ENCODE assay signal across 24 cellular contexts in genomic region chr1:198691063-198691462, GRCh38. TPM values are rescaled to one million over a fixed set of nuclear protein-coding genes. Genes with fewer than 3 reads are reported as not detected.
DNase-seq lines count a peak whose midpoint lies in the region; ATAC-seq, FAIRE-seq and TF ChIP-seq lines count a peak whose summit lies in the region.
"Had no signal": no experiment of that assay in that cellular context is flagged by ENCODE, and none has a peak within 500 bp of the region (broad histone marks: within the 10 kb centered on the region; RNA-seq: fewer than 3 reads in every experiment).

No MANE protein-coding gene starts in this region.

- intact Hi-C loops in activated CD4-positive, alpha-beta memory T cell treated with anti-CD3 and anti-CD28 coated beads for 36 hours (cut with micrococcal nuclease), result loop anchor here (1.0 kb wide), 1 partner anchor 8 kb away; no protein-coding TSS in a partner anchor
- intact Hi-C loops in HepG2 (cut with micrococcal nuclease; ENCODE audit: unreplicated experiment), result no loop called here

- H3K36me3 ChIP-seq in HepG2 (replicated peaks in 1 of 2; ENCODE audit: control insufficient read depth in 1 of 2, insufficient read depth in 2 of 2, low read length in 2 of 2), result no peaks in the 10 kb centered on the region
- H3K36me3 ChIP-seq: right lobe of liver, suprapubic skin had no signal

- no peaks in the 10 kb centered on the region for H3K9me3 Mint-ChIP-seq in activated CD4-positive, alpha-beta memory T cell treated with anti-CD3 and anti-CD28 coated beads for 36 hours
- no peaks in the 10 kb centered on the region for H3K9me3 Mint-ChIP-seq in activated CD4-positive, alpha-beta memory T cell treated with anti-CD3 and anti-CD28 coated beads, Interleukin-2, amount 10 ng/mL, durations not matched to agents 7 days and 5 days
- H3K9me3 Mint-ChIP-seq in activated naive CD4-positive, alpha-beta T cell treated with anti-CD3 and anti-CD28 coated beads, Interleukin-2, amount 50 U/mL, for 72 hours, result no peaks in the 10 kb centered on the region
- H3K9me3 Mint-ChIP-seq in natural killer cell treated with Interleukin-12 subunit alpha and Interleukin-12 subunit beta and Interleukin-15 and Interleukin-18, amount 100 ng/mL, for 72 hours, result no peaks in the 10 kb centered on the region

- H3K79me2 ChIP-seq in HepG2 (ENCODE audit: insufficient read depth, low read length), result no peaks in the 10 kb centered on the region
- H3K79me2 ChIP-seq: parathyroid adenoma had no signal

- peak overlapping the region; percentile 75 for H3K27ac Mint-ChIP-seq in activated CD4-positive, alpha-beta memory T cell treated with anti-CD3 and anti-CD28 coated beads for 36 hours
- H3K27ac Mint-ChIP-seq in activated CD4-positive, alpha-beta memory T cell treated with anti-CD3 and anti-CD28 coated beads, Interleukin-2, amount 10 ng/mL, durations not matched to agents 7 days and 5 days, result no peak overlapping the region
- H3K27ac Mint-ChIP-seq in activated naive CD4-positive, alpha-beta T cell treated with anti-CD3 and anti-CD28 coated beads, Interleukin-2, amount 50 U/mL, for 72 hours, result peak overlapping the region; percentile 59 to 65
- peak overlapping the region; percentile 94 to 96 for H3K27ac Mint-ChIP-seq in natural killer cell treated with Interleukin-12 subunit alpha and Interleukin-12 subunit beta and Interleukin-15 and Interleukin-18, amount 100 ng/mL, for 72 hours

- TF ChIP-seq EP300 in HepG2 (IDR thresholded peaks at IDR 0.05; ENCODE audit: low read depth in 2 of 2, low read length in 2 of 2), result no peak
- no peak for TF ChIP-seq EP300 in HepG2 (CRISPR knock-in tag; IDR thresholded peaks at IDR 0.05; ENCODE audit: borderline replicate concordance)

- 0% methylated on average over 1 of the region's 1 CpG for WGBS in HepG2 (ENCODE audit: low lambda C conversion rate)

- no peak for TF ChIP-seq POLR2A in HepG2 (IDR thresholded peaks at IDR 0.05; ENCODE audit: insufficient read depth in 1 of 2, low read depth in 2 of 2, low read length in 2 of 2)

- no peaks in the 10 kb centered on the region for H3K27me3 Mint-ChIP-seq in activated CD4-positive, alpha-beta memory T cell treated with anti-CD3 and anti-CD28 coated beads for 36 hours
- no peaks in the 10 kb centered on the region for H3K27me3 Mint-ChIP-seq in activated CD4-positive, alpha-beta memory T cell treated with anti-CD3 and anti-CD28 coated beads, Interleukin-2, amount 10 ng/mL, durations not matched to agents 7 days and 5 days
- H3K27me3 Mint-ChIP-seq in natural killer cell treated with Interleukin-12 subunit alpha and Interleukin-12 subunit beta and Interleukin-15 and Interleukin-18, amount 100 ng/mL, for 72 hours, result no peaks in the 10 kb centered on the region

- no peak for TF ChIP-seq CTCF in HepG2 (CRISPR knock-in tag; IDR thresholded peaks at IDR 0.05)

- peak overlapping the region; percentile 14 for H3K4me3 Mint-ChIP-seq in activated CD4-positive, alpha-beta memory T cell treated with anti-CD3 and anti-CD28 coated beads for 36 hours
- no peak overlapping the region for H3K4me3 Mint-ChIP-seq in activated CD4-positive, alpha-beta memory T cell treated with anti-CD3 and anti-CD28 coated beads, Interleukin-2, amount 10 ng/mL, durations not matched to agents 7 days and 5 days
- H3K4me3 Mint-ChIP-seq in natural killer cell treated with Interleukin-12 subunit alpha and Interleukin-12 subunit beta and Interleukin-15 and Interleukin-18, amount 100 ng/mL, for 72 hours, result peak overlapping the region; percentile 66

- H3K4me1 Mint-ChIP-seq in activated CD4-positive, alpha-beta memory T cell treated with anti-CD3 and anti-CD28 coated beads for 36 hours (ENCODE audit: low read depth), result peaks cover 79% of the 10 kb centered on the region
- H3K4me1 Mint-ChIP-seq in activated CD4-positive, alpha-beta memory T cell treated with anti-CD3 and anti-CD28 coated beads, Interleukin-2, amount 10 ng/mL, durations not matched to agents 7 days and 5 days, result peaks cover 78% of the 10 kb centered on the region
- H3K4me1 Mint-ChIP-seq in natural killer cell treated with Interleukin-12 subunit alpha and Interleukin-12 subunit beta and Interleukin-15 and Interleukin-18, amount 100 ng/mL, for 72 hours (ENCODE audit: low read depth in 2 of 2), result peaks cover 54 to 60% of the 10 kb centered on the region in 2 donors

- no peaks in the 10 kb centered on the region for H3K27me3 ChIP-seq in HepG2 (ENCODE audit: control insufficient read depth in 1 of 2, insufficient read depth in 2 of 2, low read length in 2 of 2)
- H3K27me3 ChIP-seq: right lobe of liver, suprapubic skin had no signal

- H3K4me1 ChIP-seq in HepG2 (ENCODE audit: insufficient read depth, low read length), result no peaks in the 10 kb centered on the region
- H3K4me1 ChIP-seq: A549, parathyroid adenoma, right lobe of liver, suprapubic skin had no signal

- H3K36me3 Mint-ChIP-seq in activated CD4-positive, alpha-beta memory T cell treated with anti-CD3 and anti-CD28 coated beads for 36 hours, result peaks cover 37% of the 10 kb centered on the region
- H3K36me3 Mint-ChIP-seq in activated CD4-positive, alpha-beta memory T cell treated with anti-CD3 and anti-CD28 coated beads, Interleukin-2, amount 10 ng/mL, durations not matched to agents 7 days and 5 days (ENCODE audit: low read depth), result peaks cover 65% of the 10 kb centered on the region
- peaks cover 8 to 26% of the 10 kb centered on the region in 2 donors for H3K36me3 Mint-ChIP-seq in activated naive CD4-positive, alpha-beta T cell treated with anti-CD3 and anti-CD28 coated beads, Interleukin-2, amount 50 U/mL, for 72 hours
- peaks cover 26% of the 10 kb centered on the region for H3K36me3 Mint-ChIP-seq in natural killer cell treated with Interleukin-12 subunit alpha and Interleukin-12 subunit beta and Interleukin-15 and Interleukin-18, amount 100 ng/mL, for 72 hours

- no peak overlapping the region for H3K9ac ChIP-seq in HepG2 (ENCODE audit: insufficient read depth, low read depth, low read length)
- H3K9ac ChIP-seq: parathyroid adenoma had no signal

- CTCF ChIA-PET in activated CD4-positive, alpha-beta memory T cell treated with anti-CD3 and anti-CD28 coated beads for 36 hours (lab: Charles Lee), result interaction anchor here (0.7 to 2.4 kb wide), 4 partner anchors 9 to 71 kb away, joined by 3 to 7 read pairs (median 4); no protein-coding TSS in a partner anchor
- CTCF ChIA-PET in activated CD4-positive, alpha-beta memory T cell treated with anti-CD3 and anti-CD28 coated beads, Interleukin-2, amount 10 ng/mL, durations not matched to agents 7 days and 5 days (lab: Charles Lee), result no interaction called here
- CTCF ChIA-PET in HepG2 (lab: Yijun Ruan, JAX; ENCODE audit: low intra/inter-chr PET ratio, low total read pairs), result no interaction called here

- H4K20me1 ChIP-seq in HepG2 (ENCODE audit: insufficient read depth, low read length), result no peaks in the 10 kb centered on the region

- H3K4me2 ChIP-seq in HepG2 (ENCODE audit: low read depth, low read length), result no peak overlapping the region
- H3K4me2 ChIP-seq: A549 had no signal

- POLR2A ChIA-PET in activated CD4-positive, alpha-beta memory T cell treated with anti-CD3 and anti-CD28 coated beads for 36 hours (lab: Charles Lee), result interaction anchor here (0.6 to 2.2 kb wide), 9 partner anchors 9 to 172 kb away, joined by 3 to 11 read pairs (median 5); no protein-coding TSS in a partner anchor
- POLR2A ChIA-PET in activated CD4-positive, alpha-beta memory T cell treated with anti-CD3 and anti-CD28 coated beads, Interleukin-2, amount 10 ng/mL, durations not matched to agents 7 days and 5 days (lab: Charles Lee), result interaction anchor here (1.1 to 2.1 kb wide), 7 partner anchors 9 to 49 kb away, joined by 3 to 9 read pairs (median 4); no protein-coding TSS in a partner anchor
- POLR2A ChIA-PET in HepG2 (lab: Yijun Ruan, JAX), result no interaction called here

- ATAC-seq in activated naive CD4-positive, alpha-beta T cell treated with anti-CD3 and anti-CD28 coated beads, Interleukin-2, amount 50 U/mL, for 72 hours, result peak; percentile 59 to 69
- no peak for ATAC-seq in natural killer cell treated with Interleukin-12 subunit alpha and Interleukin-12 subunit beta and Interleukin-15 and Interleukin-18, amount 100 ng/mL, for 72 hours
- ATAC-seq in GM21526 (IDR thresholded peaks at IDR 0.05; ENCODE audit: low FRiP score, unreplicated experiment), result no peak
- ATAC-seq in HepG2, result no peak
- ATAC-seq: A549, left colon, right lobe of liver had no signal

- FAIRE-seq in GM19239 (lab: Jason Lieb, UNC) (peak; percentile 8), HepG2 (lab: Jason Lieb, UNC) (no peak)
- FAIRE-seq: A549, H1, urothelium cell line had no signal

- no peak for TF ChIP-seq RAD21 in HepG2 (CRISPR knock-in tag; IDR thresholded peaks at IDR 0.05)

- no peak for DNase-seq in activated CD4-positive, alpha-beta memory T cell treated with anti-CD3 and anti-CD28 coated beads for 36 hours
- DNase-seq in activated CD4-positive, alpha-beta memory T cell treated with anti-CD3 and anti-CD28 coated beads, Interleukin-2, amount 10 ng/mL, durations not matched to agents 7 days and 5 days, result no peak
- DNase-seq in GM19239 (ENCODE audit: insufficient read length, low spot score) (no peak), HepG2 (ENCODE audit: low spot score) (no peak)
- no peak for DNase-seq in activated naive CD4-positive, alpha-beta T cell treated with anti-CD3 and anti-CD28 coated beads, Interleukin-2, amount 50 U/mL, for 72 hours (ENCODE audit: low spot score in 2 of 2)
- DNase-seq in natural killer cell treated with Interleukin-12 subunit alpha and Interleukin-12 subunit beta and Interleukin-15 and Interleukin-18, amount 100 ng/mL, for 72 hours (ENCODE audit: low spot score), result no peak
- no peak for DNase-seq in stimulated activated CD4-positive, alpha-beta T cell treated with anti-CD3 and anti-CD28 coated beads, Interleukin-2, amount 100 ng/mL, for 24 hours
- DNase-seq: activated CD4-positive, alpha-beta T cell treated with anti-CD3 and anti-CD28 coated beads for 48 hours; glutamatergic neuron; left colon; mesenchymal stem cell; NCI-H1092 treated with DMSO at 0.1 percent for 48 hours; NCI-H2029 treated with DMSO at 0.1 percent for 48 hours; NCI-H446; OCI-M1; right lobe of liver; Right ventricle myocardium superior; stimulated activated CD8-positive, alpha-beta memory T cell treated with anti-CD3 and anti-CD28 coated beads, Interleukin-4, amount 100 ng/mL, for 48 hours had no signal

- no peak overlapping the region for H3K27ac ChIP-seq in HepG2 (ENCODE audit: extremely low read length, insufficient read depth, low read length)
- H3K27ac ChIP-seq: A549, parathyroid adenoma, right lobe of liver, suprapubic skin had no signal

- H3K4me3 ChIP-seq in HepG2 (replicated peaks in 1 of 3; ENCODE audit: insufficient read depth in 1 of 3, low read depth in 2 of 3, low read length in 3 of 3), result no peak overlapping the region
- H3K4me3 ChIP-seq: A549, right lobe of liver, suprapubic skin had no signal

- no TSS peak for BruUV-seq in HepG2 (replicated peaks; lab: Mats Ljungman, UMichigan)

- no peak overlapping the region for H2AFZ ChIP-seq in HepG2 (ENCODE audit: low read length)
- H2AFZ ChIP-seq: parathyroid adenoma had no signal

- no peaks in the 10 kb centered on the region for H3K9me3 ChIP-seq in HepG2 (ENCODE audit: low read length)
- H3K9me3 ChIP-seq: A549, right lobe of liver, suprapubic skin had no signal

- in situ Hi-C loops in HepG2 (cut with HindIII; ENCODE audit: extremely low pct_ligation_motif_present, low pct_unique_long_range_greater_than_20kb), result loop anchor here (25.0 kb wide), 1 partner anchor 604 kb away; no protein-coding TSS in a partner anchor

RNA-seq across cellular contexts. Expression of gene PTPRC, which starts 52.2 kb away (rescaled TPM):
- total RNA-seq in activated CD4-positive, alpha-beta memory T cell treated with anti-CD3 and anti-CD28 coated beads for 36 hours, result 100 to 1,000 TPM; 495 to 503 TPM
- 100 to 1,000 TPM; 724 to 731 TPM for total RNA-seq in activated CD4-positive, alpha-beta memory T cell treated with anti-CD3 and anti-CD28 coated beads, Interleukin-2, amount 10 ng/mL, durations not matched to agents 7 days and 5 days
- total RNA-seq in activated naive CD4-positive, alpha-beta T cell treated with anti-CD3 and anti-CD28 coated beads, Interleukin-2, amount 50 U/mL, for 72 hours, result 100 to 1,000 TPM; 433 to 644 TPM
- total RNA-seq in natural killer cell treated with Interleukin-12 subunit alpha and Interleukin-12 subunit beta and Interleukin-15 and Interleukin-18, amount 100 ng/mL, for 72 hours, result 100 to 1,000 TPM; 334 to 761 TPM
- not detected in 2 replicates for total RNA-seq in HepG2 (2016; rRNA removed; fragmentation: Illumina TruSeq; extraction: Trizol)
- total RNA-seq in HepG2 (2016; cell fraction: cytosol; rRNA removed; fragmentation: Illumina TruSeq; extraction: Trizol; ENCODE audit: low read depth), result not detected in 2 replicates
- not detected in 2 replicates for total RNA-seq in HepG2 (2016; cell fraction: insoluble cytoplasmic fraction; rRNA removed; fragmentation: Illumina TruSeq; extraction: Trizol)
- total RNA-seq in HepG2 (2016; cell fraction: membrane; rRNA removed; fragmentation: Illumina TruSeq; extraction: Trizol), result not detected in 2 replicates
- total RNA-seq in HepG2 (2016; cell fraction: nucleus; rRNA removed; fragmentation: Illumina TruSeq; extraction: Trizol), result not detected in 2 replicates
- not detected in 2 replicates for polyA plus RNA-seq in HepG2 (2011; rRNA removed)
- polyA plus RNA-seq in HepG2 (2011; cell fraction: cytosol; rRNA removed), result 0.01 TPM in 1 of 2 replicates, not detected in the other
- polyA plus RNA-seq in HepG2 (2011; cell fraction: nucleus; rRNA removed), result 0.07 TPM in 1 of 2 replicates, not detected in the other
- not detected in 2 replicates for polyA plus RNA-seq in HepG2 (2012)
- not detected in 2 replicates for polyA plus RNA-seq in HepG2 (2016; cell fraction: cytosol; fragmentation: Illumina TruSeq; extraction: Trizol; ENCODE audit: low read depth)
- not detected in 2 replicates for polyA plus RNA-seq in HepG2 (2016; cell fraction: insoluble cytoplasmic fraction; fragmentation: Illumina TruSeq; extraction: Trizol; ENCODE audit: low read depth)
- not detected in 2 replicates for polyA plus RNA-seq in HepG2 (2016; cell fraction: membrane; fragmentation: Illumina TruSeq; extraction: Trizol; ENCODE audit: low read depth)
- polyA plus RNA-seq in HepG2 (2016; cell fraction: nucleus; fragmentation: Illumina TruSeq; extraction: Trizol; ENCODE audit: insufficient read depth, low read depth), result not detected in 2 replicates
- polyA minus RNA-seq in HepG2 (2011; rRNA and poly(A)+ RNA removed; ENCODE audit: low replicate concordance), result 0.21 TPM in 1 of 2 replicates, not detected in the other
- polyA minus RNA-seq in HepG2 (2011; cell fraction: cytosol; rRNA and poly(A)+ RNA removed), result not detected in 2 replicates
- not detected in 2 replicates for polyA minus RNA-seq in HepG2 (2011; cell fraction: nucleus; rRNA and poly(A)+ RNA removed)
- total RNA-seq: H1 had no signal
- polyA plus RNA-seq: A549 had no signal

Comparison
In these comparisons a context has a peak if more than half of its experiments do, and no peak if none do; other contexts are left out.
1. ATAC-seq: peak in activated naive CD4-positive, alpha-beta T cell treated with anti-CD3 and anti-CD28 coated beads, Interleukin-2, amount 50 U/mL, for 72 hours (2 of 2); none in natural killer cell treated with Interleukin-12 subunit alpha and Interleukin-12 subunit beta and Interleukin-15 and Interleukin-18, amount 100 ng/mL, for 72 hours (0 of 2), GM21526 (single experiment) and HepG2 (single experiment).
2. RNA of gene PTPRC, which starts 52.2 kb away (total RNA-seq): 334 to 761 TPM in natural killer cell treated with Interleukin-12 subunit alpha and Interleukin-12 subunit beta and Interleukin-15 and Interleukin-18, amount 100 ng/mL, for 72 hours, 724 to 731 TPM in activated CD4-positive, alpha-beta memory T cell treated with anti-CD3 and anti-CD28 coated beads, Interleukin-2, amount 10 ng/mL, durations not matched to agents 7 days and 5 days, 433 to 644 TPM in activated naive CD4-positive, alpha-beta T cell treated with anti-CD3 and anti-CD28 coated beads, Interleukin-2, amount 50 U/mL, for 72 hours and 495 to 503 TPM in activated CD4-positive, alpha-beta memory T cell treated with anti-CD3 and anti-CD28 coated beads for 36 hours; not detected in HepG2; every median in the first group is over 100 times any median in the second.